1 cellular context compared by ENCODE assay signal in genomic region chr15:98966036-98966787, GRCh38.
TF ChIP-seq lines count a peak whose summit lies in the region.

No MANE protein-coding gene starts in this region.

TF ChIP-seq in GM23338, 12 proteins besides CTCF, POLR2A, EP300 and RAD21:
- no peak for TF ChIP-seq REST (IDR thresholded peaks at IDR 0.05; ENCODE audit: unreplicated experiment)
- no peak for TF ChIP-seq ZNF114 (CRISPR knock-in tag; IDR thresholded peaks at IDR 0.05)
- TF ChIP-seq ZNF331 (CRISPR knock-in tag; IDR thresholded peaks at IDR 0.05; ENCODE audit: low read depth): no peak
- no peak for TF ChIP-seq NANOG (IDR thresholded peaks at IDR 0.05; ENCODE audit: borderline replicate concordance)
